ENCODE assay signal across 1 cellular context in the genomic region with DNA sequence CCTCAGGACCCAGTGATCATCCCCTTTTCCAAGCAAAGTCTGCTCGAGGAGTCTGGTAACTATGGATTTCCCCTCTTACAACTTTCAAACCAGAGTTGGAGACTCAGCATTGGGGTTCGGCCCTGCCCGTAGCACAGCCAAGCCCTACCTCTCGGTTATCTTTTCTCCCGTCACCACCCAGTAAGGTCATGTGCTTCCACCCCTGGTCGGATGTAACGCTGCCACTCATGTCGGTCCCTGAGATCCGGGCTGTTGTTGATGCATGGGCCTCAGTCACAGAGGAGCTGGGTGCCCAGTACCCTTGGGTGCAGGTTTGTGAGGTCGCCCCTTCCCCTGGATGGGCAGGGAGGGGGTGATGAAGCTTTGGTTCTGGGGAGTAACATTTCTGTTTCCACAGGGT.
TF ChIP-seq lines count a peak whose summit lies in the region.

No MANE protein-coding gene starts in this region.

TF ChIP-seq in GM12878, 131 proteins besides CTCF, POLR2A, EP300 and RAD21:
- TF ChIP-seq TAF1 (IDR thresholded peaks at IDR 0.05; ENCODE audit: borderline replicate concordance, low read depth, low read length) = no peak
- no peak for TF ChIP-seq MEF2A (IDR thresholded peaks at IDR 0.05; ENCODE audit: insufficient read depth, low read depth, low read length)
- no peak for TF ChIP-seq EGR1 (IDR thresholded peaks at IDR 0.05; ENCODE audit: borderline replicate concordance in 1 of 2, low read depth in 2 of 2, low read length in 2 of 2)
- no peak for TF ChIP-seq TCF3 (IDR thresholded peaks at IDR 0.05; ENCODE audit: borderline replicate concordance, insufficient read depth, low read depth, low read length)
- TF ChIP-seq GABPA (IDR thresholded peaks at IDR 0.05; ENCODE audit: low read depth) = no peak
